ENCODE assay signal across 8 cellular contexts in the genomic region with DNA sequence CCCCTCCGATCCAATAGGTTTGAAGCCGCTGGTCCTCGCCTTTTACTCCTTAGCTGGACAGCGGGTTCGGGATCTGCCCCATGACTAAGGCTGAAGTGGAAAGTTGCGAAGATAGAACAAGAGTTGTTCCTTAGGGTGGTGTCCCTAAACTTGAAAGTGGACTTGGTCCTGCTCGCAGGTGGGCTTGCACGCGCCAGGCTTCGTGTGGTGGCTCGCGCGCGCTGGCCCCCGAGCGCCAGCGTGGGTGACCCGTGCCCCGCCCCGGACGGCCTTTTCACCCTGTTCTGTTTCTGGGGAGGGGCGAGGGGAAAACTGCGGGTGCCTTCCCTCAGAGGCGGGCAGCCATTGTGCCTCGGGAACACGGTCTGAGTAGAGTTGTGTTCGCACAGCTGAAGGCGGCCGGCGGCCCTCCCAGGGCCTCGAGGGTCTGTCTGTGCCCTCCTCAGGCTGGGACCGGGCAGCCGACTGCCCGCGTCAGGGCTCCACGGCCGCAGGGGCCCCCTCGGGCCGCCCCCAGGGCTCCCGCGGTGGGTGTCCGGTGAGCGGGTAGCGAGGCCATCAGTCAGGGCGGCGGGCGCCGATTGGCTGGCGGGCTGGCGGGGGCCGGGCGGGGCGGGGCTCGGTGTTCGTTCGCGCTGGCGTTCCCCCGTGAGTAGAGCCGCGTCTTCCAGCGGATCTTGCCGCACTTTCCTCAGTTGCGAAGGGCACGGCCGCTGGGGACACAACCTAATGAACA.
DNase-seq lines count a peak whose midpoint lies in the region; ATAC-seq lines count a peak whose summit lies in the region.

No MANE protein-coding gene starts in this region.

- ATAC-seq in HG02852 (IDR thresholded peaks at IDR 0.05; ENCODE audit: unreplicated experiment), result peak; percentile 53

- H3K27ac ChIP-seq in caudate nucleus (ENCODE audit: low read depth, low read length), result peak overlapping the region; percentile 87

- DNase-seq in NCI-H1436 (lab: John Stamatoyannopoulos, UW), result peak; percentile 75
- no peak for DNase-seq in NCI-H1436 treated with DMSO at 0.1 percent for 48 hours (lab: John Stamatoyannopoulos, UW)
- DNase-seq in NCI-H2029 (lab: John Stamatoyannopoulos, UW), result peak; percentile 86
- DNase-seq in activated CD4-positive, CD25-positive, alpha-beta regulatory T cell (lab: John Stamatoyannopoulos, UW), result peak; percentile 65 to 69 (median 66)
- peak in 60 of 61 donors; percentile 23 to 91 (median 79) for DNase-seq in caudate nucleus (lab: John Stamatoyannopoulos, UW)
- peak; percentile 78 for DNase-seq in iris pigment epithelial cell (ENCODE audit: low read depth)
- peak; percentile 63 to 78 for DNase-seq in stimulated activated CD4-positive, alpha-beta T cell treated with anti-CD3 and anti-CD28 coated beads, Interleukin-12 subunit alpha, Interleukin-12 subunit beta, amount 100 ng/mL, for 24 hours (ENCODE audit: low read depth in 2 of 2)
